ENCODE assay signal across 8 cellular contexts in genomic region chr15:48331796-48332641, GRCh38. TPM values are rescaled to one million over a fixed set of nuclear protein-coding genes. Genes with fewer than 3 reads are reported as not detected.
DNase-seq lines count a peak whose midpoint lies in the region; ATAC-seq and TF ChIP-seq lines count a peak whose summit lies in the region.

No MANE protein-coding gene starts in this region.

- peak; percentile 25 for ATAC-seq in GM18861 (IDR thresholded peaks at IDR 0.05; ENCODE audit: unreplicated experiment)
- ATAC-seq in HG03095 (IDR thresholded peaks at IDR 0.05; ENCODE audit: unreplicated experiment), result peak; percentile 34
- peak; percentile 88 to 89 for ATAC-seq in lower lobe of right lung

- peak in 3 of 56 donors; percentile 7 to 21 (median 9) for TF ChIP-seq CTCF in dorsolateral prefrontal cortex (IDR thresholded peaks at IDR 0.05 in 54 of 56, conservative IDR thresholded peaks at IDR 0.05 in 2 of 56; ENCODE audit: low read depth in 1 of 56, partially characterized antibody in 56 of 56)
- TF ChIP-seq CTCF in lower lobe of right lung (IDR thresholded peaks at IDR 0.05), result no peak

- no peaks in the 10 kb centered on the region for H3K27me3 Mint-ChIP-seq in activated CD4-positive, alpha-beta T cell treated with anti-CD3 and anti-CD28 coated beads, Interleukin-2, amount 10 ng/mL, durations not matched to agents 7 days and 5 days

- H3K27me3 ChIP-seq in dorsolateral prefrontal cortex (no peaks in the 10 kb centered on the region), lower lobe of right lung (ENCODE audit: low read depth) (no peaks in the 10 kb centered on the region)

- H3K4me1 ChIP-seq in lower lobe of right lung, result peaks cover 15% of the 10 kb centered on the region

- intact Hi-C loops in dorsolateral prefrontal cortex (cut with DNase I) (no loop called here), lower lobe of right lung (cut with DNase I) (no loop called here)

- H3K4me3 ChIP-seq in dorsolateral prefrontal cortex, result peak overlapping the region; percentile 62 to 99 (median 91)
- H3K4me3 ChIP-seq in lower lobe of right lung, result peak overlapping the region; percentile 86

- peaks cover 43% of the 10 kb centered on the region for H3K36me3 Mint-ChIP-seq in activated CD4-positive, alpha-beta T cell treated with anti-CD3 and anti-CD28 coated beads, Interleukin-2, amount 10 ng/mL, durations not matched to agents 7 days and 5 days (ENCODE audit: low read depth)

- no peaks in the 10 kb centered on the region for H3K9me3 Mint-ChIP-seq in activated CD4-positive, alpha-beta T cell treated with anti-CD3 and anti-CD28 coated beads, Interleukin-2, amount 10 ng/mL, durations not matched to agents 7 days and 5 days

- peak overlapping the region; percentile 100 for H3K27ac Mint-ChIP-seq in activated CD4-positive, alpha-beta T cell treated with anti-CD3 and anti-CD28 coated beads, Interleukin-2, amount 10 ng/mL, durations not matched to agents 7 days and 5 days

- CTCF ChIA-PET in activated CD4-positive, alpha-beta T cell treated with anti-CD3 and anti-CD28 coated beads, Interleukin-2, amount 10 ng/mL, durations not matched to agents 7 days and 5 days (lab: Charles Lee), result interaction anchor here (0.6 to 1.1 kb wide), 2 partner anchors 20 to 524 kb away, joined by 4 to 5 read pairs; no protein-coding TSS in a partner anchor

- DNase-seq in AG08395 (ENCODE audit: low spot score), result peak; percentile 88
- DNase-seq in NCI-H345 treated with DMSO at 0.1 percent for 48 hours (lab: John Stamatoyannopoulos, UW; ENCODE audit: unreplicated experiment), result peak; percentile 46
- peak; percentile 73 for DNase-seq in activated CD4-positive, alpha-beta T cell treated with anti-CD3 and anti-CD28 coated beads, Interleukin-2, amount 10 ng/mL, durations not matched to agents 7 days and 5 days
- DNase-seq in dorsolateral prefrontal cortex, result peak in 9 of 10 donors; percentile 39 to 74 (median 55)
- peak; percentile 62 for DNase-seq in lower lobe of right lung
- DNase-seq in stimulated activated CD8-positive, alpha-beta memory T cell treated with anti-CD3 and anti-CD28 coated beads, Interleukin-12 subunit alpha, Interleukin-12 subunit beta, amount 100 ng/mL, for 1 hour (ENCODE audit: low read depth), result peak; percentile 53

- POLR2A ChIA-PET in activated CD4-positive, alpha-beta T cell treated with anti-CD3 and anti-CD28 coated beads, Interleukin-2, amount 10 ng/mL, durations not matched to agents 7 days and 5 days (lab: Charles Lee), result interaction anchor here (0.6 kb wide), 2 partner anchors 8 to 144 kb away, joined by 4 to 5 read pairs; no protein-coding TSS in a partner anchor

- H3K36me3 ChIP-seq in lower lobe of right lung, result peaks cover 28% of the 10 kb centered on the region

- no peaks in the 10 kb centered on the region for H3K9me3 ChIP-seq in lower lobe of right lung

- H3K27ac ChIP-seq in dorsolateral prefrontal cortex, result peak overlapping the region; percentile 79 to 99 (median 95)
- peak overlapping the region; percentile 95 for H3K27ac ChIP-seq in lower lobe of right lung

- H3K4me1 Mint-ChIP-seq in activated CD4-positive, alpha-beta T cell treated with anti-CD3 and anti-CD28 coated beads, Interleukin-2, amount 10 ng/mL, durations not matched to agents 7 days and 5 days, result peaks cover 55% of the 10 kb centered on the region

- H3K4me3 Mint-ChIP-seq in activated CD4-positive, alpha-beta T cell treated with anti-CD3 and anti-CD28 coated beads, Interleukin-2, amount 10 ng/mL, durations not matched to agents 7 days and 5 days, result peak overlapping the region; percentile 90

RNA-seq across cellular contexts. Expression of gene DUT, which starts 0.8 kb away (rescaled TPM):
- 100 to 1,000 TPM; 291 to 308 TPM for total RNA-seq in activated CD4-positive, alpha-beta T cell treated with anti-CD3 and anti-CD28 coated beads, Interleukin-2, amount 10 ng/mL, durations not matched to agents 7 days and 5 days
- total RNA-seq in dorsolateral prefrontal cortex (100 to 1,000 TPM in 5 of 120 experiments, 10 to 100 TPM in 115; 58.8 to 107 (median 83.2) TPM), lower lobe of right lung (100 TPM)

Comparison
In these comparisons a context has a peak if more than half of its experiments do, and no peak if none do; other contexts are left out.
1. Peak in every context shown above with its lines: DNase-seq, ATAC-seq, H3K4me3 ChIP-seq and H3K27ac ChIP-seq.
2. ATAC-seq: peak in every context shown above with its lines; median percentile 88 in lower lobe of right lung; 34 in HG03095; 25 in GM18861.